Comparison of ENCODE assay signal across 25 cellular contexts in the genomic region with DNA sequence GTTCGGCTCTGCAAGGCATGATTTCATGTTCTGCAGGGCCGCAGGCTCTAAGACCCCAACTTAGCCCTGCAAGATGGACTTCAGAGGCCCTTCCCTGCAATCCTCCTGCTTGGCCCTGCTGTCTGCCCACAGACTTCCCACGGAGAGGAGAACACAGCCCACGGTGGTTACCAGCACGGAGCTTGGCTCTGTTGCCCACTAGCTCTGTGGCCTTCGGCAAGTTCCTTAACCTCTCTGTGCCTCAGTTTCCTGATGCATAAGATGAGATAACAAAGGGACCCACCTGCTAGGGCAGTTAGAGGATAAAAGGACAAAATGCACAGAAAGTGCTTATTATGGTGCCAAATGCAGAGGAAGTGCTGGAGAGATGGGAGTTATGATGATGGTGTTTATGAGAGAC.
DNase-seq lines count a peak whose midpoint lies in the region; ATAC-seq, FAIRE-seq and TF ChIP-seq lines count a peak whose summit lies in the region.
"Had no signal": no experiment of that assay in that cellular context is flagged by ENCODE, and none has a peak within 500 bp of the region (broad histone marks: within the 10 kb centered on the region; RNA-seq: fewer than 3 reads in every experiment).

No MANE protein-coding gene starts in this region.

- no peaks in the 10 kb centered on the region for H3K36me3 ChIP-seq in neuronal stem cell (replicated peaks in 1 of 2; ENCODE audit: control insufficient read depth in 2 of 2, insufficient read depth in 2 of 2, low read length in 2 of 2)
- H3K36me3 ChIP-seq: BE2C, BLaER1 had no signal

- H4K8ac ChIP-seq in neuronal stem cell (ENCODE audit: low read depth, low read length) = no peak overlapping the region

- TF ChIP-seq CTCF in VCaP (conservative IDR thresholded peaks at IDR 0.05) = no peak

- no peak for ATAC-seq in HG03039 (IDR thresholded peaks at IDR 0.05; ENCODE audit: unreplicated experiment)

- H3K9me3 ChIP-seq in neuronal stem cell (replicated peaks in 1 of 2; ENCODE audit: control insufficient read depth in 2 of 2, insufficient read depth in 1 of 2, low read depth in 1 of 2, low read length in 2 of 2) = peaks cover 0 to 3% of the 10 kb centered on the region in 2 donors
- H3K9me3 ChIP-seq: BE2C, BLaER1 had no signal

- H2BK15ac ChIP-seq in neuronal stem cell (ENCODE audit: low read length) = no peak overlapping the region

- no peak overlapping the region for H2AK5ac ChIP-seq in neuronal stem cell (ENCODE audit: low read depth, low read length)

- no peak overlapping the region for H3K14ac ChIP-seq in neuronal stem cell (ENCODE audit: low read length)

- H2BK12ac ChIP-seq in neuronal stem cell (ENCODE audit: low read length) = no peak overlapping the region

- H3K4me3 ChIP-seq in neuronal stem cell (ENCODE audit: low read length in 2 of 2) = no peak overlapping the region
- H3K4me3 ChIP-seq: BLaER1 had no signal

- no peak overlapping the region for H2BK5ac ChIP-seq in neuronal stem cell (ENCODE audit: low read length)

- H3K4ac ChIP-seq in neuronal stem cell (ENCODE audit: low read length) = no peak overlapping the region

- no peak for FAIRE-seq in GM12891 (lab: Jason Lieb, UNC)
- FAIRE-seq: A204.1, G401.6, GM12892, GM18507 had no signal

- no peak overlapping the region for H4K91ac ChIP-seq in neuronal stem cell (ENCODE audit: low read depth, low read length, poor library complexity)

- DNase-seq in ecto neural progenitor cell (ENCODE audit: low spot score) (peak; percentile 24), neuronal stem cell (ENCODE audit: low spot score) (no peak), EL (no peak), GM12891 (ENCODE audit: insufficient read length, low spot score) (no peak)
- DNase-seq: 8988T; ACHN; BE2C; C1 segment of cervical spinal cord; CD4-positive, alpha-beta memory T cell; CD4-positive, CD25-positive, alpha-beta regulatory T cell; CD8-positive, alpha-beta memory T cell; COR-L47; DMS 273 treated with DMSO at 0.1 percent for 48 hours; DMS153; DMS53; DMS79; DND-41; GF-D8 had no signal

- no peaks in the 10 kb centered on the region for H3K27me3 ChIP-seq in neuronal stem cell (ENCODE audit: control insufficient read depth in 3 of 3, insufficient read depth in 3 of 3, low read depth in 1 of 3, low read length in 3 of 3)
- H3K27me3 ChIP-seq: BE2C, BLaER1 had no signal

- H2AFZ ChIP-seq in neuronal stem cell (ENCODE audit: low read length) = peak overlapping the region; percentile 82

- no peak overlapping the region for H2BK120ac ChIP-seq in neuronal stem cell (ENCODE audit: low read depth, low read length)

- H3K79me1 ChIP-seq in neuronal stem cell (ENCODE audit: low read depth, low read length) = no peaks in the 10 kb centered on the region

- H3K4me2 ChIP-seq in neuronal stem cell (ENCODE audit: insufficient read depth, low read length, poor library complexity, severe bottlenecking) = no peak overlapping the region
- H3K4me2 ChIP-seq: BLaER1 had no signal

- no peak overlapping the region for H3K23ac ChIP-seq in neuronal stem cell (ENCODE audit: low read depth, low read length, poor library complexity)

- no peak overlapping the region for H3K9ac ChIP-seq in neuronal stem cell (ENCODE audit: low read depth, low read length, poor library complexity)
- H3K9ac ChIP-seq: BLaER1 had no signal

- TF ChIP-seq POLR2A in GM12891 (IDR thresholded peaks at IDR 0.05; ENCODE audit: low read depth, low read length) = no peak

- H3K27ac ChIP-seq in VCaP (peak overlapping the region; percentile 95; the same call in 1 of the 2 replicates), neuronal stem cell (replicated peaks; ENCODE audit: low read length) (no peak overlapping the region)
- H3K27ac ChIP-seq: BLaER1 had no signal

- H3K18ac ChIP-seq in neuronal stem cell (ENCODE audit: low read length) = no peak overlapping the region

- no peaks in the 10 kb centered on the region for H3K4me1 ChIP-seq in neuronal stem cell (ENCODE audit: control insufficient read depth in 2 of 2, insufficient read depth in 1 of 2, low read depth in 1 of 2, low read length in 2 of 2)
- H3K4me1 ChIP-seq: BLaER1 had no signal

- WGBS in neuronal stem cell (ENCODE audit: extremely low coverage in 2 of 2, insufficient read length in 2 of 2, insufficient replicate concordance in 1 of 2), 2 donors = no CpG with 5 or more reads among the region's 6 CpGs

TF ChIP-seq in GM12891, 5 proteins besides CTCF, POLR2A, EP300 and RAD21:
- TF ChIP-seq POLR2AphosphoS5 (IDR thresholded peaks at IDR 0.05; ENCODE audit: low read depth, low read length) (no peak), PAX5 (IDR thresholded peaks at IDR 0.05; ENCODE audit: insufficient read depth, low read length, severe bottlenecking) (no peak), POU2F2 (IDR thresholded peaks at IDR 0.05; ENCODE audit: low read depth, low read length) (no peak), TAF1 (IDR thresholded peaks at IDR 0.05; ENCODE audit: low read depth, low read length) (no peak), SPI1 (IDR thresholded peaks at IDR 0.05; ENCODE audit: low read depth, low read length) (no peak)
